In genomic region chr7:49769285-49769857, GRCh38 we compare ENCODE assay signal across 38 cellular contexts. TPM values are rescaled to one million over a fixed set of nuclear protein-coding genes. Genes with fewer than 3 reads are reported as not detected.
"Had no signal": no experiment of that assay in that cellular context is flagged by ENCODE, and none has a peak within 500 bp of the region (broad histone marks: within the 10 kb centered on the region; RNA-seq: fewer than 3 reads in every experiment).

No MANE protein-coding gene starts in this region.

- H3K27ac ChIP-seq: ascending aorta, breast epithelium, VCaP had no signal

- H3K9me3 Mint-ChIP-seq: activated CD4-positive, alpha-beta memory T cell treated with anti-CD3 and anti-CD28 coated beads, Interleukin-2, amount 10 ng/mL, durations not matched to agents 7 days and 5 days; activated CD4-positive, alpha-beta T cell treated with anti-CD3 and anti-CD28 coated beads, Interleukin-2, amount 10 ng/mL, durations not matched to agents 7 days and 5 days; activated naive CD4-positive, alpha-beta T cell treated with anti-CD3 and anti-CD28 coated beads, Interleukin-2, amount 10 ng/mL, durations not matched to agents 7 days and 5 days; activated naive CD4-positive, alpha-beta T cell treated with anti-CD3 and anti-CD28 coated beads, Interleukin-2, amount 50 U/mL, for 24 hours; activated naive CD8-positive, alpha-beta T cell treated with anti-CD3 and anti-CD28 coated beads, Interleukin-2, amount 10 ng/mL, durations not matched to agents 7 days and 5 days; activated naive CD8-positive, alpha-beta T cell treated with anti-CD3 and anti-CD28 coated beads, Interleukin-2, amount 50 U/mL, for 24 hours; activated T-cell treated with anti-CD3 and anti-CD28 coated beads, Interleukin-2, amount 50 U/mL, for 24 hours; activated T-helper 2 cell treated with anti-CD3 and anti-CD28 coated beads, Interferon-gamma antibody, Interleukin-2, Interleukin-4, amounts not matched to agents 10 μg/mL and 5 μg/mL and 100 μg/mL, durations not matched to agents 14 hours and 24 hours and 36 hours; T-helper 1 cell treated with Interleukin-12 subunit alpha and Interleukin-12 subunit beta and Interleukin-4 antibody, amounts not matched to agents 30 μg/mL and 1 μg/mL, for 36 hours; T-helper 2 cell treated with Interferon-gamma antibody and Interleukin-4, amounts not matched to agents 5 μg/mL and 100 μg/mL, for 36 hours had no signal

- H3K36me3 Mint-ChIP-seq: activated naive CD4-positive, alpha-beta T cell treated with anti-CD3 and anti-CD28 coated beads, Interleukin-2, amount 50 U/mL, for 24 hours; activated naive CD8-positive, alpha-beta T cell; activated naive CD8-positive, alpha-beta T cell treated with anti-CD3 and anti-CD28 coated beads, Interleukin-2, amount 10 ng/mL, durations not matched to agents 7 days and 5 days; brain had no signal

- H3K9me3 ChIP-seq: ascending aorta, breast epithelium had no signal

- DNase-seq: activated CD4-positive, alpha-beta memory T cell treated with anti-CD3 and anti-CD28 coated beads, Interleukin-2, amount 10 ng/mL, durations not matched to agents 7 days and 5 days; activated CD4-positive, alpha-beta T cell treated with anti-CD3 and anti-CD28 coated beads for 1 hour; activated CD4-positive, alpha-beta T cell treated with anti-CD3 and anti-CD28 coated beads for 36 hours; activated CD4-positive, alpha-beta T cell treated with anti-CD3 and anti-CD28 coated beads for 48 hours; activated CD4-positive, alpha-beta T cell treated with anti-CD3 and anti-CD28 coated beads, Interleukin-2, amount 10 ng/mL, durations not matched to agents 7 days and 5 days; activated CD4-positive, alpha-beta T cell treated with anti-CD3 and anti-CD28 coated beads, Interleukin-2, amount 50 U/mL, for 48 hours; activated CD4-positive, CD25-positive, alpha-beta regulatory T cell; activated CD8-positive, alpha-beta memory T cell treated with anti-CD3 and anti-CD28 coated beads for 24 hours; activated CD8-positive, alpha-beta memory T cell treated with anti-CD3 and anti-CD28 coated beads, Interleukin-2, amount 10 ng/mL, durations not matched to agents 7 days and 5 days; activated CD8-positive, alpha-beta memory T cell treated with anti-CD3 and anti-CD28 coated beads, Interleukin-2, amount 50 U/mL, for 48 hours; activated CD8-positive, alpha-beta T cell treated with anti-CD3 and anti-CD28 coated beads, Interleukin-2, amount 10 ng/mL, durations not matched to agents 7 days and 5 days; activated effector memory CD4-positive, alpha-beta T cell treated with Interleukin-2 at 50 U/mL for 16 hours; activated gamma-delta T cell; activated naive CD4-positive, alpha-beta T cell treated with anti-CD3 and anti-CD28 coated beads, Interleukin-2, amount 10 ng/mL, durations not matched to agents 7 days and 5 days; activated naive CD4-positive, alpha-beta T cell treated with Interleukin-2 at 50 U/mL for 16 hours; activated naive CD8-positive, alpha-beta T cell treated with anti-CD3 and anti-CD28 coated beads, Interleukin-2, amount 10 ng/mL, durations not matched to agents 7 days and 5 days; activated naive CD8-positive, alpha-beta T cell treated with anti-CD3 and anti-CD28 coated beads, Interleukin-2, amount 50 U/mL, for 24 hours; activated T-cell treated with anti-CD3 and anti-CD28 coated beads, Interleukin-2, amount 50 U/mL, for 24 hours; activated T-cell treated with anti-CD3 and anti-CD28 coated beads, Interleukin-2, amount 50 U/mL, for 48 hours; amygdala; anterior cingulate cortex; caudate nucleus; cerebellar nuclear complex; T-helper 1 cell; T-helper 2 cell; T-helper 9 cell had no signal

- ATAC-seq: activated CD4-positive, alpha-beta T cell treated with anti-CD3 and anti-CD28 coated beads for 36 hours; activated CD4-positive, CD25-positive, alpha-beta regulatory T cell treated with anti-CD3 and anti-CD28 coated beads, Interleukin-2, amount 50 U/mL, for 24 hours; activated CD8-positive, alpha-beta memory T cell treated with anti-CD3 and anti-CD28 coated beads, Interleukin-2, amount 10 ng/mL, durations not matched to agents 7 days and 5 days; activated CD8-positive, alpha-beta T cell treated with anti-CD3 and anti-CD28 coated beads, Interleukin-2, amount 10 ng/mL, durations not matched to agents 7 days and 5 days; activated naive CD8-positive, alpha-beta T cell treated with anti-CD3 and anti-CD28 coated beads, Interleukin-2, amount 50 U/mL, for 24 hours had no signal

- H3K36me3 ChIP-seq: ascending aorta, breast epithelium had no signal

- H3K4me3 Mint-ChIP-seq: activated CD4-positive, alpha-beta memory T cell treated with anti-CD3 and anti-CD28 coated beads, Interleukin-2, amount 10 ng/mL, durations not matched to agents 7 days and 5 days; activated CD4-positive, alpha-beta T cell treated with anti-CD3 and anti-CD28 coated beads for 36 hours; activated CD4-positive, alpha-beta T cell treated with anti-CD3 and anti-CD28 coated beads, Interleukin-2, amount 10 ng/mL, durations not matched to agents 7 days and 5 days; activated CD8-positive, alpha-beta memory T cell treated with anti-CD3 and anti-CD28 coated beads, Interleukin-2, amount 10 ng/mL, durations not matched to agents 7 days and 5 days; activated CD8-positive, alpha-beta T cell treated with anti-CD3 and anti-CD28 coated beads, Interleukin-2, amount 10 ng/mL, durations not matched to agents 7 days and 5 days; activated naive CD4-positive, alpha-beta T cell treated with anti-CD3 and anti-CD28 coated beads, Interleukin-2, amount 10 ng/mL, durations not matched to agents 7 days and 5 days; activated naive CD4-positive, alpha-beta T cell treated with anti-CD3 and anti-CD28 coated beads, Interleukin-2, amount 50 U/mL, for 24 hours; activated naive CD8-positive, alpha-beta T cell; activated naive CD8-positive, alpha-beta T cell treated with anti-CD3 and anti-CD28 coated beads, Interleukin-2, amount 10 ng/mL, durations not matched to agents 7 days and 5 days; activated naive CD8-positive, alpha-beta T cell treated with anti-CD3 and anti-CD28 coated beads, Interleukin-2, amount 50 U/mL, for 24 hours; activated T-cell treated with anti-CD3 and anti-CD28 coated beads, Interleukin-2, amount 50 U/mL, for 24 hours; brain; central memory CD8-positive, alpha-beta T cell; T-helper 1 cell treated with Interleukin-12 subunit alpha and Interleukin-12 subunit beta and Interleukin-4 antibody, amounts not matched to agents 30 μg/mL and 1 μg/mL, for 36 hours; T-helper 2 cell treated with Interferon-gamma antibody and Interleukin-4, amounts not matched to agents 5 μg/mL and 100 μg/mL, for 36 hours had no signal

- H3K4me3 ChIP-seq: ascending aorta, breast epithelium had no signal

- H3K27ac Mint-ChIP-seq: activated CD4-positive, alpha-beta memory T cell treated with anti-CD3 and anti-CD28 coated beads, Interleukin-2, amount 10 ng/mL, durations not matched to agents 7 days and 5 days; activated CD4-positive, alpha-beta T cell treated with anti-CD3 and anti-CD28 coated beads for 36 hours; activated CD4-positive, alpha-beta T cell treated with anti-CD3 and anti-CD28 coated beads, Interleukin-2, amount 10 ng/mL, durations not matched to agents 7 days and 5 days; activated CD8-positive, alpha-beta memory T cell treated with anti-CD3 and anti-CD28 coated beads, Interleukin-2, amount 10 ng/mL, durations not matched to agents 7 days and 5 days; activated CD8-positive, alpha-beta T cell treated with anti-CD3 and anti-CD28 coated beads, Interleukin-2, amount 10 ng/mL, durations not matched to agents 7 days and 5 days; activated naive CD4-positive, alpha-beta T cell treated with anti-CD3 and anti-CD28 coated beads, Interleukin-2, amount 10 ng/mL, durations not matched to agents 7 days and 5 days; activated naive CD4-positive, alpha-beta T cell treated with anti-CD3 and anti-CD28 coated beads, Interleukin-2, amount 50 U/mL, for 24 hours; activated naive CD8-positive, alpha-beta T cell; activated naive CD8-positive, alpha-beta T cell treated with anti-CD3 and anti-CD28 coated beads, Interleukin-2, amount 10 ng/mL, durations not matched to agents 7 days and 5 days; activated naive CD8-positive, alpha-beta T cell treated with anti-CD3 and anti-CD28 coated beads, Interleukin-2, amount 50 U/mL, for 24 hours; activated T-cell treated with anti-CD3 and anti-CD28 coated beads, Interleukin-2, amount 50 U/mL, for 24 hours; activated T-helper 2 cell treated with anti-CD3 and anti-CD28 coated beads, Interferon-gamma antibody, Interleukin-2, Interleukin-4, amounts not matched to agents 10 μg/mL and 5 μg/mL and 100 μg/mL, durations not matched to agents 14 hours and 24 hours and 36 hours; brain; T-helper 1 cell treated with Interleukin-12 subunit alpha and Interleukin-12 subunit beta and Interleukin-4 antibody, amounts not matched to agents 30 μg/mL and 1 μg/mL, for 36 hours; T-helper 2 cell treated with Interferon-gamma antibody and Interleukin-4, amounts not matched to agents 5 μg/mL and 100 μg/mL, for 36 hours had no signal

RNA-seq across cellular contexts. Expression of gene VWC2, which starts 4.1 kb away (rescaled TPM):
- total RNA-seq: activated CD4-positive, alpha-beta memory T cell treated with anti-CD3 and anti-CD28 coated beads, Interleukin-2, amount 10 ng/mL, durations not matched to agents 7 days and 5 days; activated CD4-positive, alpha-beta T cell treated with anti-CD3 and anti-CD28 coated beads for 36 hours; activated CD4-positive, alpha-beta T cell treated with anti-CD3 and anti-CD28 coated beads, Interleukin-2, amount 10 ng/mL, durations not matched to agents 7 days and 5 days; activated CD8-positive, alpha-beta memory T cell treated with anti-CD3 and anti-CD28 coated beads, Interleukin-2, amount 10 ng/mL, durations not matched to agents 7 days and 5 days; activated CD8-positive, alpha-beta T cell treated with anti-CD3 and anti-CD28 coated beads, Interleukin-2, amount 10 ng/mL, durations not matched to agents 7 days and 5 days; activated naive CD8-positive, alpha-beta T cell treated with anti-CD3 and anti-CD28 coated beads, Interleukin-2, amount 10 ng/mL, durations not matched to agents 7 days and 5 days; activated T-helper 2 cell treated with anti-CD3 and anti-CD28 coated beads, Interferon-gamma antibody, Interleukin-2, Interleukin-4, amounts not matched to agents 10 μg/mL and 5 μg/mL and 100 μg/mL, durations not matched to agents 14 hours and 24 hours and 36 hours; ascending aorta; chondrocyte had no signal
